ENCODE assay signal across 1 cellular context in the genomic region with DNA sequence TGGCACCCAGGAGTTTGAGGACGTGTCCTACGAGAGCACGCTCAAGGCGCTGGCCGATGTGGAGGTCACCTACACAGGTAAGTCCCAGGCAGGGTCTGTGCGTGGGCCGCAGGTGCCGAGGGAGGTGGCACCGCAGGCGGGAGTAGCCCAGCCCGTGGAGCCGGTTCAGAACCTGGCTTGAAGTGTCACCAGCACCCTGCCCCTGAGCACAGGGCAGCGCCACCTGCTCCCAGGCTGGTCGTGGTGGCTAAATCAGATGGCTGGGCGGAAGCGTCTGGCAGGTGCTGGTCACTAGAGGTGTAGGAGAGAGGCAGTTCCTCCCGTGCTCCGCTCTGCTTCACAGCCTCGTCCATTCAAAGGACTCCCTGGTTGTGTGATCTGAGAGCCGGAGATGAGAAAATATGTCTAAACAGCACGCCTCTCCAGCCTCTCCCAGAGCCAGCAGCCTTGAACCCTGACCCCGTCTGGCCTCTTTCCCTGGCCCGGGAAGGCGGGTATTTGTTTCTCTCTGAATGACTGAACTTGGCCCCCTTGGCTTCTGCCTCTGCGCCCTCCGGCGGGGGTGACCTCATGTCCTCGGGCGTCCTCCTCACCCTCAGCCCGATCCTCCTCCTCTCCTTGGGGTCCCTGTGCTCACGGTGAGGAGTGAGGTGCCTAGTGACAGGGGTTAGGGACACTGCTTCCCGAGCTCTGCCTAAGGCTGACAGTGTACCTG.
TF ChIP-seq lines count a peak whose summit lies in the region.

No MANE protein-coding gene starts in this region.

TF ChIP-seq in HepG2, 621 proteins besides CTCF, POLR2A, EP300 and RAD21 (continued from another document and continues in another):
- TF ChIP-seq ZNF264 (CRISPR knock-in tag; IDR thresholded peaks at IDR 0.05) (peak; percentile 70; the same call in 1 of the 2 replicates), ZNF33A (CRISPR knock-in tag; IDR thresholded peaks at IDR 0.05; ENCODE audit: borderline replicate concordance) (no peak), ISL2 (CRISPR knock-in tag; IDR thresholded peaks at IDR 0.05) (peak; percentile 75), ZNF180 (CRISPR knock-in tag; IDR thresholded peaks at IDR 0.05; ENCODE audit: borderline replicate concordance, low read depth) (no peak), ZFY (CRISPR knock-in tag; IDR thresholded peaks at IDR 0.05) (peak; percentile 42; the same call in 1 of the 2 replicates), HIVEP1 (CRISPR knock-in tag; IDR thresholded peaks at IDR 0.05) (peak; percentile 88), MXD4 (CRISPR knock-in tag; IDR thresholded peaks at IDR 0.05) (peak; percentile 57; the same call in 1 of the 2 replicates), SP5 (CRISPR knock-in tag; IDR thresholded peaks at IDR 0.05; ENCODE audit: borderline replicate concordance, low read depth) (peak; percentile 48; the same call in 1 of the 2 replicates), ZFP41 (CRISPR knock-in tag; IDR thresholded peaks at IDR 0.05; ENCODE audit: borderline replicate concordance) (no peak), FOXO1 (CRISPR knock-in tag; IDR thresholded peaks at IDR 0.05) (peak; percentile 61; the same call in 1 of the 2 replicates), MXI1 (IDR thresholded peaks at IDR 0.05; ENCODE audit: borderline replicate concordance, low read depth, low read length) (peak; percentile 28; the same call in 1 of the 3 replicates), ZMAT3 (CRISPR knock-in tag; conservative IDR thresholded peaks at IDR 0.05) (0 out of 2 replicates have a peak, but pooled peaks have one; percentile 24), ZNF543 (CRISPR knock-in tag; IDR thresholded peaks at IDR 0.05) (no peak; the same call in 1 of the 2 replicates), MLLT10 (CRISPR knock-in tag; IDR thresholded peaks at IDR 0.05) (no peak), ZFYVE20 (CRISPR knock-in tag; IDR thresholded peaks at IDR 0.05; ENCODE audit: borderline replicate concordance, low read depth) (no peak), NFKBIZ (CRISPR knock-in tag; IDR thresholded peaks at IDR 0.05) (peak; percentile 35; the same call in 1 of the 2 replicates), SNAPC2 (CRISPR knock-in tag; IDR thresholded peaks at IDR 0.05) (no peak), CREB1 (IDR thresholded peaks at IDR 0.05) (no peak), CREB1 (CRISPR knock-in tag; IDR thresholded peaks at IDR 0.05) (peak; percentile 47), RFXAP (CRISPR knock-in tag; IDR thresholded peaks at IDR 0.05; ENCODE audit: borderline replicate concordance) (peak; percentile 65; the same call in 1 of the 2 replicates), FOXA3 (CRISPR knock-in tag; IDR thresholded peaks at IDR 0.05) (peak; percentile 59; the same call in 1 of the 2 replicates), SOX13 (IDR thresholded peaks at IDR 0.05) (no peak), SOX13 (CRISPR knock-in tag; conservative IDR thresholded peaks at IDR 0.05 in 1 of 2, IDR thresholded peaks at IDR 0.05 in 1 of 2) (peak in 1 of 2 experiments; percentile 78; a peak in 2 of 4 replicates), ESRRA (CRISPR knock-in tag; IDR thresholded peaks at IDR 0.05; ENCODE audit: low read depth) (peak; percentile 83), KLF16 (CRISPR knock-in tag; IDR thresholded peaks at IDR 0.05) (peak in 1 of 2 experiments; percentile 75; a peak in 2 of 4 replicates), ZNF749 (CRISPR knock-in tag; IDR thresholded peaks at IDR 0.05; ENCODE audit: borderline replicate concordance) (no peak), ZC3H4 (CRISPR knock-in tag; IDR thresholded peaks at IDR 0.05; ENCODE audit: borderline replicate concordance) (no peak), RXRB (CRISPR knock-in tag; IDR thresholded peaks at IDR 0.05; ENCODE audit: borderline replicate concordance) (peak; percentile 99), XRCC5 (optimal IDR thresholded peaks at IDR 0.05; ENCODE audit: low read length) (peak; percentile 67), HMG20A (CRISPR knock-in tag; IDR thresholded peaks at IDR 0.05; ENCODE audit: borderline replicate concordance) (peak; percentile 47; the same call in 1 of the 2 replicates), KAT7 (CRISPR knock-in tag; IDR thresholded peaks at IDR 0.05; ENCODE audit: borderline replicate concordance) (peak; percentile 58; the same call in 1 of the 2 replicates), ZNF501 (CRISPR knock-in tag; IDR thresholded peaks at IDR 0.05) (peak; percentile 71; the same call in 1 of the 2 replicates), ZBTB7B (CRISPR knock-in tag; IDR thresholded peaks at IDR 0.05) (0 out of 2 replicates have a peak, but pooled peaks have one; percentile 71), ZNF674 (CRISPR knock-in tag; IDR thresholded peaks at IDR 0.05; ENCODE audit: low read depth) (no peak), HDAC1 (CRISPR knock-in tag; IDR thresholded peaks at IDR 0.05) (peak; percentile 86), ZNF24 (IDR thresholded peaks at IDR 0.05) (no peak), ZBTB3 (CRISPR knock-in tag; IDR thresholded peaks at IDR 0.05; ENCODE audit: borderline replicate concordance, low read depth) (0 out of 2 replicates have a peak, but pooled peaks have one; percentile 35), MYNN (CRISPR knock-in tag; IDR thresholded peaks at IDR 0.05; ENCODE audit: low read depth) (no peak), ZC3H13 (CRISPR knock-in tag; IDR thresholded peaks at IDR 0.05) (peak; percentile 49), SAP130 (CRISPR knock-in tag; IDR thresholded peaks at IDR 0.05; ENCODE audit: low read depth) (peak; percentile 89), POLR2AphosphoS5 (IDR thresholded peaks at IDR 0.05; ENCODE audit: low read depth, low read length) (no peak), HDAC2 (CRISPR knock-in tag; IDR thresholded peaks at IDR 0.05) (peak; percentile 86), NFIB (CRISPR knock-in tag; IDR thresholded peaks at IDR 0.05; ENCODE audit: borderline replicate concordance) (no peak), TCF12 (IDR thresholded peaks at IDR 0.05) (no peak), TCF12 (CRISPR knock-in tag; IDR thresholded peaks at IDR 0.05) (0 out of 2 replicates have a peak, but pooled peaks have one; percentile 36), MBNL3 (CRISPR knock-in tag; conservative IDR thresholded peaks at IDR 0.05) (no peak), NAIF1 (CRISPR knock-in tag; IDR thresholded peaks at IDR 0.05; ENCODE audit: borderline replicate concordance) (no peak), ZNF777 (CRISPR knock-in tag; IDR thresholded peaks at IDR 0.05) (no peak), ZBTB7A (CRISPR knock-in tag; IDR thresholded peaks at IDR 0.05) (no peak), ZMYM3 (CRISPR knock-in tag; IDR thresholded peaks at IDR 0.05) (no peak), ZNF460 (CRISPR knock-in tag; IDR thresholded peaks at IDR 0.05; ENCODE audit: borderline replicate concordance) (no peak), CBX1 (IDR thresholded peaks at IDR 0.05; ENCODE audit: low read depth) (no peak)
- TF ChIP-seq, protein P1, sequence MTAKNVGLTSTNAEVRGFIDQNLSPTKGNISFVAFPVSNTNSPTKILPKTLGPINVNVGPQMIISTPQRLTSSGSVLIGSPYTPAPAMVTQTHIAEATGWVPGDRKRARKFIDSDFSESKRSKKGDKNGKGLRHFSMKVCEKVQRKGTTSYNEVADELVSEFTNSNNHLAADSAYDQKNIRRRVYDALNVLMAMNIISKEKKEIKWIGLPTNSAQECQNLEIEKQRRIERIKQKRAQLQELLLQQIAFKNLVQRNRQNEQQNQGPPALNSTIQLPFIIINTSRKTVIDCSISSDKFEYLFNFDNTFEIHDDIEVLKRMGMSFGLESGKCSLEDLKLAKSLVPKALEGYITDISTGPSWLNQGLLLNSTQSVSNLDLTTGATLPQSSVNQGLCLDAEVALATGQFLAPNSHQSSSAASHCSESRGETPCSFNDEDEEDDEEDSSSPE (CRISPR knock-in tag; IDR thresholded peaks at IDR 0.05): peak; percentile 70; the same call in 1 of the 2 replicates
- TF ChIP-seq, protein P2, sequence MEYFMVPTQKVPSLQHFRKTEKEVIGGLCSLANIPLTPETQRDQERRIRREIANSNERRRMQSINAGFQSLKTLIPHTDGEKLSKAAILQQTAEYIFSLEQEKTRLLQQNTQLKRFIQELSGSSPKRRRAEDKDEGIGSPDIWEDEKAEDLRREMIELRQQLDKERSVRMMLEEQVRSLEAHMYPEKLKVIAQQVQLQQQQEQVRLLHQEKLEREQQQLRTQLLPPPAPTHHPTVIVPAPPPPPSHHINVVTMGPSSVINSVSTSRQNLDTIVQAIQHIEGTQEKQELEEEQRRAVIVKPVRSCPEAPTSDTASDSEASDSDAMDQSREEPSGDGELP (IDR thresholded peaks at IDR 0.05; ENCODE audit: borderline replicate concordance, low read depth): 0 out of 2 replicates have a peak, but pooled peaks have one; percentile 31
- TF ChIP-seq, protein P3, sequence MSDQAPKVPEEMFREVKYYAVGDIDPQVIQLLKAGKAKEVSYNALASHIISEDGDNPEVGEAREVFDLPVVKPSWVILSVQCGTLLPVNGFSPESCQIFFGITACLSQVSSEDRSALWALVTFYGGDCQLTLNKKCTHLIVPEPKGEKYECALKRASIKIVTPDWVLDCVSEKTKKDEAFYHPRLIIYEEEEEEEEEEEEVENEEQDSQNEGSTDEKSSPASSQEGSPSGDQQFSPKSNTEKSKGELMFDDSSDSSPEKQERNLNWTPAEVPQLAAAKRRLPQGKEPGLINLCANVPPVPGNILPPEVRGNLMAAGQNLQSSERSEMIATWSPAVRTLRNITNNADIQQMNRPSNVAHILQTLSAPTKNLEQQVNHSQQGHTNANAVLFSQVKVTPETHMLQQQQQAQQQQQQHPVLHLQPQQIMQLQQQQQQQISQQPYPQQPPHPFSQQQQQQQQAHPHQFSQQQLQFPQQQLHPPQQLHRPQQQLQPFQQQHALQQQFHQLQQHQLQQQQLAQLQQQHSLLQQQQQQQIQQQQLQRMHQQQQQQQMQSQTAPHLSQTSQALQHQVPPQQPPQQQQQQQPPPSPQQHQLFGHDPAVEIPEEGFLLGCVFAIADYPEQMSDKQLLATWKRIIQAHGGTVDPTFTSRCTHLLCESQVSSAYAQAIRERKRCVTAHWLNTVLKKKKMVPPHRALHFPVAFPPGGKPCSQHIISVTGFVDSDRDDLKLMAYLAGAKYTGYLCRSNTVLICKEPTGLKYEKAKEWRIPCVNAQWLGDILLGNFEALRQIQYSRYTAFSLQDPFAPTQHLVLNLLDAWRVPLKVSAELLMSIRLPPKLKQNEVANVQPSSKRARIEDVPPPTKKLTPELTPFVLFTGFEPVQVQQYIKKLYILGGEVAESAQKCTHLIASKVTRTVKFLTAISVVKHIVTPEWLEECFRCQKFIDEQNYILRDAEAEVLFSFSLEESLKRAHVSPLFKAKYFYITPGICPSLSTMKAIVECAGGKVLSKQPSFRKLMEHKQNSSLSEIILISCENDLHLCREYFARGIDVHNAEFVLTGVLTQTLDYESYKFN (CRISPR knock-in tag; conservative IDR thresholded peaks at IDR 0.05): peak; percentile 91
- TF ChIP-seq, protein P4, sequence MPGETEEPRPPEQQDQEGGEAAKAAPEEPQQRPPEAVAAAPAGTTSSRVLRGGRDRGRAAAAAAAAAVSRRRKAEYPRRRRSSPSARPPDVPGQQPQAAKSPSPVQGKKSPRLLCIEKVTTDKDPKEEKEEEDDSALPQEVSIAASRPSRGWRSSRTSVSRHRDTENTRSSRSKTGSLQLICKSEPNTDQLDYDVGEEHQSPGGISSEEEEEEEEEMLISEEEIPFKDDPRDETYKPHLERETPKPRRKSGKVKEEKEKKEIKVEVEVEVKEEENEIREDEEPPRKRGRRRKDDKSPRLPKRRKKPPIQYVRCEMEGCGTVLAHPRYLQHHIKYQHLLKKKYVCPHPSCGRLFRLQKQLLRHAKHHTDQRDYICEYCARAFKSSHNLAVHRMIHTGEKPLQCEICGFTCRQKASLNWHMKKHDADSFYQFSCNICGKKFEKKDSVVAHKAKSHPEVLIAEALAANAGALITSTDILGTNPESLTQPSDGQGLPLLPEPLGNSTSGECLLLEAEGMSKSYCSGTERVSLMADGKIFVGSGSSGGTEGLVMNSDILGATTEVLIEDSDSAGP (CRISPR knock-in tag; IDR thresholded peaks at IDR 0.05; ENCODE audit: borderline replicate concordance): peak; percentile 59; the same call in 1 of the 2 replicates
- TF ChIP-seq, protein P5, sequence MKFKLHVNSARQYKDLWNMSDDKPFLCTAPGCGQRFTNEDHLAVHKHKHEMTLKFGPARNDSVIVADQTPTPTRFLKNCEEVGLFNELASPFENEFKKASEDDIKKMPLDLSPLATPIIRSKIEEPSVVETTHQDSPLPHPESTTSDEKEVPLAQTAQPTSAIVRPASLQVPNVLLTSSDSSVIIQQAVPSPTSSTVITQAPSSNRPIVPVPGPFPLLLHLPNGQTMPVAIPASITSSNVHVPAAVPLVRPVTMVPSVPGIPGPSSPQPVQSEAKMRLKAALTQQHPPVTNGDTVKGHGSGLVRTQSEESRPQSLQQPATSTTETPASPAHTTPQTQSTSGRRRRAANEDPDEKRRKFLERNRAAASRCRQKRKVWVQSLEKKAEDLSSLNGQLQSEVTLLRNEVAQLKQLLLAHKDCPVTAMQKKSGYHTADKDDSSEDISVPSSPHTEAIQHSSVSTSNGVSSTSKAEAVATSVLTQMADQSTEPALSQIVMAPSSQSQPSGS (CRISPR knock-in tag; IDR thresholded peaks at IDR 0.05): peak; percentile 81
- TF ChIP-seq, protein P6, sequence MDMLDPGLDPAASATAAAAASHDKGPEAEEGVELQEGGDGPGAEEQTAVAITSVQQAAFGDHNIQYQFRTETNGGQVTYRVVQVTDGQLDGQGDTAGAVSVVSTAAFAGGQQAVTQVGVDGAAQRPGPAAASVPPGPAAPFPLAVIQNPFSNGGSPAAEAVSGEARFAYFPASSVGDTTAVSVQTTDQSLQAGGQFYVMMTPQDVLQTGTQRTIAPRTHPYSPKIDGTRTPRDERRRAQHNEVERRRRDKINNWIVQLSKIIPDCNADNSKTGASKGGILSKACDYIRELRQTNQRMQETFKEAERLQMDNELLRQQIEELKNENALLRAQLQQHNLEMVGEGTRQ (IDR thresholded peaks at IDR 0.05; ENCODE audit: low read depth, low read length): no peak
- TF ChIP-seq, protein P6 (CRISPR knock-in tag; IDR thresholded peaks at IDR 0.05; ENCODE audit: borderline replicate concordance): no peak
- TF ChIP-seq, protein P7, sequence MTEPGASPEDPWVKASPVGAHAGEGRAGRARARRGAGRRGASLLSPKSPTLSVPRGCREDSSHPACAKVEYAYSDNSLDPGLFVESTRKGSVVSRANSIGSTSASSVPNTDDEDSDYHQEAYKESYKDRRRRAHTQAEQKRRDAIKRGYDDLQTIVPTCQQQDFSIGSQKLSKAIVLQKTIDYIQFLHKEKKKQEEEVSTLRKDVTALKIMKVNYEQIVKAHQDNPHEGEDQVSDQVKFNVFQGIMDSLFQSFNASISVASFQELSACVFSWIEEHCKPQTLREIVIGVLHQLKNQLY (CRISPR knock-in tag; IDR thresholded peaks at IDR 0.05): 0 out of 2 replicates have a peak, but pooled peaks have one; percentile 32
- TF ChIP-seq, protein P8, sequence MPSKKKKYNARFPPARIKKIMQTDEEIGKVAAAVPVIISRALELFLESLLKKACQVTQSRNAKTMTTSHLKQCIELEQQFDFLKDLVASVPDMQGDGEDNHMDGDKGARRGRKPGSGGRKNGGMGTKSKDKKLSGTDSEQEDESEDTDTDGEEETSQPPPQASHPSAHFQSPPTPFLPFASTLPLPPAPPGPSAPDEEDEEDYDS (CRISPR knock-in tag; IDR thresholded peaks at IDR 0.05): peak; percentile 42; the same call in 1 of the 2 replicates
